In genomic region chr4:2598661-2599654, GRCh38 we compare ENCODE assay signal across 8 cellular contexts.
DNase-seq lines count a peak whose midpoint lies in the region; ATAC-seq, FAIRE-seq and TF ChIP-seq lines count a peak whose summit lies in the region.

No MANE protein-coding gene starts in this region.

- peak; percentile 87 for ATAC-seq in CD8-positive, alpha-beta T cell
- ATAC-seq in GM19395 (IDR thresholded peaks at IDR 0.05; ENCODE audit: unreplicated experiment) (peak; percentile 73), HG03342 (IDR thresholded peaks at IDR 0.05; ENCODE audit: unreplicated experiment) (peak; percentile 80), HepG2 (peak; percentile 61)
- peak; percentile 29 for ATAC-seq in activated T-helper 17 cell treated with anti-CD3 and anti-CD28 coated beads, Interleukin-2, amount 50 U/mL, for 72 hours (replicated peaks)

- TF ChIP-seq CTCF in CD8-positive, alpha-beta T cell (IDR thresholded peaks at IDR 0.05): no peak
- TF ChIP-seq CTCF in HepG2 (CRISPR knock-in tag; IDR thresholded peaks at IDR 0.05): peak; percentile 24; the same call in 1 of the 2 replicates

- H3K36me3 ChIP-seq in CD8-positive, alpha-beta T cell (ENCODE audit: insufficient read depth, low read length): no peaks in the 10 kb centered on the region
- peaks cover 6 to 36% of the 10 kb centered on the region in 2 experiments; a peak in 4 of 5 replicates for H3K36me3 ChIP-seq in HepG2 (replicated peaks in 1 of 2; ENCODE audit: control insufficient read depth in 1 of 2, insufficient read depth in 2 of 2, low read length in 2 of 2)

- H3K27ac ChIP-seq in CD8-positive, alpha-beta T cell (ENCODE audit: low read depth, low read length): no peak overlapping the region
- H3K27ac ChIP-seq in HepG2 (ENCODE audit: extremely low read length, insufficient read depth, low read length): no peak overlapping the region

- peaks cover 44% of the 10 kb centered on the region for H4K20me1 ChIP-seq in HepG2 (ENCODE audit: insufficient read depth, low read length)

- no peak overlapping the region for H3K4me3 ChIP-seq in CD8-positive, alpha-beta T cell (ENCODE audit: low read depth, low read length)
- no peak overlapping the region for H3K4me3 ChIP-seq in HepG2 (replicated peaks in 1 of 3; ENCODE audit: insufficient read depth in 1 of 3, low read depth in 2 of 3, low read length in 3 of 3)

- DNase-seq in CD8-positive, alpha-beta T cell: peak in 2 of 7 experiments; percentile 3 to 25
- DNase-seq in HepG2 (ENCODE audit: low spot score) (no peak), globus pallidus (ENCODE audit: low spot score) (no peak), SHP77 (lab: John Stamatoyannopoulos, UW) (no peak), NCI-H2171 treated with DMSO at 0.1 percent for 48 hours (lab: John Stamatoyannopoulos, UW) (no peak)

- CTCF ChIA-PET in CD8-positive, alpha-beta T cell (lab: Charles Lee): interaction anchor here (0.7 kb wide), 1 partner anchor 9 kb away, joined by 3 read pairs; no protein-coding TSS in a partner anchor
- CTCF ChIA-PET in HepG2 (lab: Yijun Ruan, JAX; ENCODE audit: low intra/inter-chr PET ratio, low total read pairs): no interaction called here

- peaks cover 55% of the 10 kb centered on the region for H3K36me3 Mint-ChIP-seq in CD8-positive, alpha-beta T cell
- H3K36me3 Mint-ChIP-seq in activated T-helper 17 cell treated with anti-CD3 and anti-CD28 coated beads, Interleukin-2, amount 50 U/mL, for 72 hours (ENCODE audit: low read depth): peaks cover 67% of the 10 kb centered on the region

- no TSS peak for BruUV-seq in HepG2 (replicated peaks; lab: Mats Ljungman, UMichigan)

- H3K27me3 Mint-ChIP-seq in CD8-positive, alpha-beta T cell (ENCODE audit: low read depth): no peaks in the 10 kb centered on the region
- no peaks in the 10 kb centered on the region for H3K27me3 Mint-ChIP-seq in activated T-helper 17 cell treated with anti-CD3 and anti-CD28 coated beads, Interleukin-2, amount 50 U/mL, for 72 hours

- H3K4me1 ChIP-seq in CD8-positive, alpha-beta T cell (ENCODE audit: insufficient read depth, low read length): peaks cover 12% of the 10 kb centered on the region
- H3K4me1 ChIP-seq in HepG2 (ENCODE audit: insufficient read depth, low read length): peaks cover 65% of the 10 kb centered on the region

- peaks cover 76% of the 10 kb centered on the region for H3K79me2 ChIP-seq in HepG2 (ENCODE audit: insufficient read depth, low read length)

- H2AFZ ChIP-seq in HepG2 (ENCODE audit: low read length): no peak overlapping the region

- no peaks in the 10 kb centered on the region for H3K9me3 ChIP-seq in CD8-positive, alpha-beta T cell (ENCODE audit: low read length)
- H3K9me3 ChIP-seq in HepG2 (ENCODE audit: low read length): no peaks in the 10 kb centered on the region

- H3K4me2 ChIP-seq in HepG2 (ENCODE audit: low read depth, low read length): no peak overlapping the region

- intact Hi-C loops in CD8-positive, alpha-beta T cell (cut with DNase I, micrococcal nuclease): no loop called here
- intact Hi-C loops in HepG2 (cut with micrococcal nuclease; ENCODE audit: unreplicated experiment): loop anchor here (10.0 kb wide), 1 partner anchor 54 kb away; no protein-coding TSS in a partner anchor

- no peaks in the 10 kb centered on the region for H3K27me3 ChIP-seq in CD8-positive, alpha-beta T cell (ENCODE audit: insufficient read depth, low read length)
- no peaks in the 10 kb centered on the region for H3K27me3 ChIP-seq in HepG2 (ENCODE audit: control insufficient read depth in 1 of 2, insufficient read depth in 2 of 2, low read length in 2 of 2)

- TF ChIP-seq RAD21 in HepG2 (CRISPR knock-in tag; IDR thresholded peaks at IDR 0.05): no peak

- POLR2A ChIA-PET in CD8-positive, alpha-beta T cell (lab: Charles Lee): no interaction called here
- POLR2A ChIA-PET in HepG2 (lab: Yijun Ruan, JAX): no interaction called here

- TF ChIP-seq EP300 in HepG2 (IDR thresholded peaks at IDR 0.05; ENCODE audit: low read depth in 2 of 2, low read length in 2 of 2) (no peak), HepG2 (CRISPR knock-in tag; IDR thresholded peaks at IDR 0.05; ENCODE audit: borderline replicate concordance) (no peak)

- H3K9ac ChIP-seq in HepG2 (ENCODE audit: insufficient read depth, low read depth, low read length): no peak overlapping the region

- no peaks in the 10 kb centered on the region for H3K9me3 Mint-ChIP-seq in CD8-positive, alpha-beta T cell
- H3K9me3 Mint-ChIP-seq in activated T-helper 17 cell treated with anti-CD3 and anti-CD28 coated beads, Interleukin-2, amount 50 U/mL, for 72 hours: no peaks in the 10 kb centered on the region

- no peak overlapping the region for H3K4me3 Mint-ChIP-seq in CD8-positive, alpha-beta T cell
- peak overlapping the region; percentile 1 for H3K4me3 Mint-ChIP-seq in activated T-helper 17 cell treated with anti-CD3 and anti-CD28 coated beads, Interleukin-2, amount 50 U/mL, for 72 hours

- TF ChIP-seq POLR2A in HepG2 (IDR thresholded peaks at IDR 0.05; ENCODE audit: insufficient read depth in 1 of 2, low read depth in 2 of 2, low read length in 2 of 2): no peak

- 89% methylated on average over 9 of the region's 16 CpGs for WGBS in HepG2 (ENCODE audit: low lambda C conversion rate)

- in situ Hi-C loops in HepG2 (cut with HindIII; ENCODE audit: extremely low pct_ligation_motif_present, low pct_unique_long_range_greater_than_20kb): no loop called here

- peaks cover 52% of the 10 kb centered on the region for H3K4me1 Mint-ChIP-seq in CD8-positive, alpha-beta T cell (ENCODE audit: low read depth)
- peaks cover 35% of the 10 kb centered on the region for H3K4me1 Mint-ChIP-seq in activated T-helper 17 cell treated with anti-CD3 and anti-CD28 coated beads, Interleukin-2, amount 50 U/mL, for 72 hours

- peak overlapping the region; percentile 90 for H3K27ac Mint-ChIP-seq in CD8-positive, alpha-beta T cell
- peak overlapping the region; percentile 63 for H3K27ac Mint-ChIP-seq in activated T-helper 17 cell treated with anti-CD3 and anti-CD28 coated beads, Interleukin-2, amount 50 U/mL, for 72 hours

- FAIRE-seq in HepG2 (lab: Jason Lieb, UNC): no peak

TF ChIP-seq in HepG2, 621 proteins besides CTCF, POLR2A, EP300 and RAD21:
- no peak for TF ChIP-seq ZNF296 (CRISPR knock-in tag; conservative IDR thresholded peaks at IDR 0.05)
- TF ChIP-seq ZBTB38 (CRISPR knock-in tag; IDR thresholded peaks at IDR 0.05): no peak
- TF ChIP-seq RBM22 (optimal IDR thresholded peaks at IDR 0.05; ENCODE audit: low read length): peak; percentile 30
- TF ChIP-seq ZNF331 (CRISPR knock-in tag; IDR thresholded peaks at IDR 0.05): peak; percentile 81
- 0 out of 2 replicates have a peak, but pooled peaks have one; percentile 10 for TF ChIP-seq ZNF687 (CRISPR knock-in tag; IDR thresholded peaks at IDR 0.05)

Comparison
In these comparisons a context has a peak if more than half of its experiments do, and no peak if none do; other contexts are left out.
1. ATAC-seq: peak in every context shown above with its lines; median percentile 87 in CD8-positive, alpha-beta T cell; 80 in HG03342; 73 in GM19395; 61 in HepG2; 29 in activated T-helper 17 cell treated with anti-CD3 and anti-CD28 coated beads, Interleukin-2, amount 50 U/mL, for 72 hours.